8 cellular contexts compared by ENCODE assay signal in the genomic region with DNA sequence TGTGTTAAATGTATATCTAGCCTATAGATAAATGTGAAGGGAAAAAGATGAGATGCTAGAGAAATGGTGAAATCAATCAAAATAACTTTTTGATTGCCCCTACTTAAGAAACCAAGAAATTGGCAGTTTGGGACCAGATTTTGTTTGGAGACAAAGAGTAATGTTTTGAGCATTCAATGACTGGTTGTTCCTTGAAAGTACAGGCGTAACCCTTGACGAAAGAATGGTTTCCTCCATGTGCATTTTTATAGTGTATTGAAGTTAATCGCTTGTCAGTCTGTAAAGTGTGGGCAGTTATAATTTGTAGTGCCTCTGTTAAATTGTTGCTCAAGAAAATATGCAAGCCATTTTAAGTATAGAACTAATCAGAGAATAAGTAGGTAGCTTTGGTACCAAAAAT. TPM values are rescaled to one million over a fixed set of nuclear protein-coding genes. Genes with fewer than 3 reads are reported as not detected.
A peak's percentile ranks its signal among the peaks of the same experiment; 100 is the strongest.
DNase-seq lines count a peak whose midpoint lies in the region; ATAC-seq and TF ChIP-seq lines count a peak whose summit lies in the region.

No MANE protein-coding gene starts in this region.

- peaks cover 5% of the 10 kb centered on the region for H3K27me3 Mint-ChIP-seq in activated CD4-positive, alpha-beta T cell treated with anti-CD3 and anti-CD28 coated beads for 36 hours

- H3K36me3 Mint-ChIP-seq in activated CD4-positive, alpha-beta T cell treated with anti-CD3 and anti-CD28 coated beads for 36 hours (ENCODE audit: low read depth) = peaks cover 37% of the 10 kb centered on the region

- no peak for DNase-seq in activated CD4-positive, alpha-beta T cell treated with anti-CD3 and anti-CD28 coated beads for 36 hours
- no peak for DNase-seq in activated CD4-positive, alpha-beta T cell treated with anti-CD3 and anti-CD28 coated beads, Interleukin-2, amount 50 U/mL, for 4 hours
- DNase-seq in RWPE2 (ENCODE audit: low spot score) = no peak
- DNase-seq in epithelial cell of esophagus (ENCODE audit: low read depth) = no peak
- DNase-seq in hepatic stellate cell (ENCODE audit: low spot score) = no peak
- no peak for DNase-seq in left cardiac atrium
- no peak for DNase-seq in hypothalamus (lab: John Stamatoyannopoulos, UW)

- no peaks in the 10 kb centered on the region for H3K27me3 ChIP-seq in RWPE2 (ENCODE audit: insufficient read depth, poor library complexity, severe bottlenecking)

- H3K36me3 ChIP-seq in RWPE2 (ENCODE audit: low read depth) = peaks cover 53% of the 10 kb centered on the region

- intact Hi-C loops in activated CD4-positive, alpha-beta T cell treated with anti-CD3 and anti-CD28 coated beads for 36 hours (cut with DNase I, micrococcal nuclease) = loop anchor here in 1 of 2 experiments (2.0 kb wide), 1 partner anchor 255 kb away; the partner anchor contains the start of gene GLCE
- intact Hi-C loops in left cardiac atrium (cut with DNase I) = no loop called here

- H3K4me1 Mint-ChIP-seq in activated CD4-positive, alpha-beta T cell treated with anti-CD3 and anti-CD28 coated beads for 36 hours = peaks cover 11% of the 10 kb centered on the region

- ATAC-seq in activated CD4-positive, alpha-beta T cell treated with anti-CD3 and anti-CD28 coated beads for 36 hours = no peak
- ATAC-seq in RWPE2 (ENCODE audit: low read depth) (no peak), left cardiac atrium (no peak)

- POLR2A ChIA-PET in activated CD4-positive, alpha-beta T cell treated with anti-CD3 and anti-CD28 coated beads for 36 hours (lab: Charles Lee) = interaction anchor here (1.8 kb wide), 1 partner anchor 47 kb away, joined by 6 read pairs; no protein-coding TSS in a partner anchor

- H3K9me3 Mint-ChIP-seq in activated CD4-positive, alpha-beta T cell treated with anti-CD3 and anti-CD28 coated beads for 36 hours (ENCODE audit: low read depth) = no peaks in the 10 kb centered on the region

- TF ChIP-seq CTCF in RWPE2 (IDR thresholded peaks at IDR 0.05; ENCODE audit: poor library complexity, severe bottlenecking) (no peak), epithelial cell of esophagus (IDR thresholded peaks at IDR 0.05; ENCODE audit: insufficient read depth, low read depth, low read length, missing control alignments) (no peak)

- H3K4me3 Mint-ChIP-seq in activated CD4-positive, alpha-beta T cell treated with anti-CD3 and anti-CD28 coated beads for 36 hours = peak overlapping the region; percentile 85

- no peak overlapping the region for H3K27ac Mint-ChIP-seq in activated CD4-positive, alpha-beta T cell treated with anti-CD3 and anti-CD28 coated beads for 36 hours

- H3K9me3 ChIP-seq in RWPE2 (ENCODE audit: severe bottlenecking) = no peaks in the 10 kb centered on the region

- H3K4me1 ChIP-seq in RWPE2 (ENCODE audit: insufficient read depth, poor library complexity, severe bottlenecking) = peaks cover 13% of the 10 kb centered on the region

- peak overlapping the region; percentile 86 for H3K4me3 ChIP-seq in RWPE2 (ENCODE audit: severe bottlenecking)
- H3K4me3 ChIP-seq in epithelial cell of esophagus (ENCODE audit: low read length) = peak overlapping the region; percentile 68
- H3K4me3 ChIP-seq in skin epidermis = peak overlapping the region in 4 of 7 experiments; percentile 73 to 98 (median 94)

- peak overlapping the region; percentile 90 for H3K27ac ChIP-seq in RWPE2 (ENCODE audit: poor library complexity, severe bottlenecking)
- peak overlapping the region in 4 of 21 experiments; percentile 25 to 88 (median 74) for H3K27ac ChIP-seq in skin epidermis

- CTCF ChIA-PET in activated CD4-positive, alpha-beta T cell treated with anti-CD3 and anti-CD28 coated beads for 36 hours (lab: Charles Lee) = no interaction called here

RNA-seq across cellular contexts. Expression of gene KIF23, which starts 1.2 kb away (rescaled TPM):
- 10 to 100 TPM; 47.2 to 48.0 TPM for total RNA-seq in activated CD4-positive, alpha-beta T cell treated with anti-CD3 and anti-CD28 coated beads for 36 hours
- 1 to 10 TPM in 1 of 2 donors, under 1 TPM in 1; 0.82 to 1.1 TPM for total RNA-seq in left cardiac atrium

RNA-seq across cellular contexts. Expression of gene RPLP1, which starts 37.2 kb away (rescaled TPM):
- 1,000 to 10,000 TPM; 1,576 to 2,330 TPM for total RNA-seq in activated CD4-positive, alpha-beta T cell treated with anti-CD3 and anti-CD28 coated beads for 36 hours
- total RNA-seq in left cardiac atrium = 1,000 to 10,000 TPM; 1,031 to 1,042 TPM

Comparison
In these comparisons a context has a peak if more than half of its experiments do, and no peak if none do; other contexts are left out.
1. RNA of gene KIF23, which starts 1.2 kb away (total RNA-seq): 47.2 to 48.0 TPM in activated CD4-positive, alpha-beta T cell treated with anti-CD3 and anti-CD28 coated beads for 36 hours; 0.82 to 1.1 TPM in left cardiac atrium; every median in the first group is over 10 times any median in the second.
2. Peak in every context shown above with its lines, with median percentiles within 50 percentile points of each other: H3K4me3 ChIP-seq.